ENCODE assay signal across 9 cellular contexts in genomic region chr9:107172160-107172978, GRCh38.
DNase-seq lines count a peak whose midpoint lies in the region; ATAC-seq, FAIRE-seq and TF ChIP-seq lines count a peak whose summit lies in the region.
"Had no signal": no experiment of that assay in that cellular context is flagged by ENCODE, and none has a peak within 500 bp of the region (broad histone marks: within the 10 kb centered on the region; RNA-seq: fewer than 3 reads in every experiment).

No MANE protein-coding gene starts in this region.

- H3K27me3 ChIP-seq in GM06990 (replicated peaks; ENCODE audit: control insufficient read depth, insufficient read depth, low read length) = no peaks in the 10 kb centered on the region; the same call in 1 of the 2 replicates
- no peaks in the 10 kb centered on the region for H3K27me3 ChIP-seq in pancreas

- DNase-seq in GM06990 (ENCODE audit: extremely low read depth, insufficient read length) = no peak
- DNase-seq in H54 (ENCODE audit: insufficient read length, low spot score) = peak; percentile 60
- DNase-seq in LHCN-M2 (ENCODE audit: low read depth) = peak; percentile 76
- peak; percentile 74 for DNase-seq in RPMI7951 (ENCODE audit: low read depth)
- peak; percentile 79 for DNase-seq in activated effector memory CD4-positive, alpha-beta T cell treated with anti-CD3 and anti-CD28 coated beads, Interleukin-2, amount 50 U/mL, for 16 hours
- peak; percentile 5 to 57 for DNase-seq in frontal cortex (ENCODE audit: low spot score in 2 of 2)
- peak; percentile 42 to 81 (median 58) for DNase-seq in pancreas
- DNase-seq in urothelium cell line (ENCODE audit: low spot score) = peak; percentile 62

- H3K4me1 ChIP-seq in pancreas = no peaks in the 10 kb centered on the region

- H3K9me3 ChIP-seq in pancreas = no peaks in the 10 kb centered on the region

- intact Hi-C loops in pancreas (cut with DNase I) = no loop called here

- H3K27ac ChIP-seq in pancreas = no peak overlapping the region
- H3K27ac ChIP-seq: skin epidermis had no signal

- TF ChIP-seq CTCF in GM06990 (IDR thresholded peaks at IDR 0.05; ENCODE audit: insufficient read depth, low read length, poor library complexity, severe bottlenecking) (peak; percentile 85), pancreas (IDR thresholded peaks at IDR 0.05) (peak; percentile 63 to 90 (median 86))

- WGBS in pancreas, 2 donors = 47 to 52% methylated on average over 4 of the region's 4 CpGs

- no peaks in the 10 kb centered on the region for H3K36me3 ChIP-seq in GM06990 (ENCODE audit: control insufficient read depth, insufficient read depth, low read length)
- no peaks in the 10 kb centered on the region for H3K36me3 ChIP-seq in pancreas

- ATAC-seq in pancreas = peak; percentile 89 to 94 (median 93)

- H3K4me3 ChIP-seq in GM06990 (replicated peaks; ENCODE audit: low read depth, low read length) (no peak overlapping the region), pancreas (no peak overlapping the region)
- H3K4me3 ChIP-seq: skin epidermis had no signal

- TF ChIP-seq POLR2A in H54 (IDR thresholded peaks at IDR 0.05; ENCODE audit: low read depth, low read length) = no peak

- FAIRE-seq in H54 (lab: Jason Lieb, UNC) (peak; percentile 97), frontal cortex (lab: Jason Lieb, UNC) (peak; percentile 37), pancreas (lab: Jason Lieb, UNC) (peak; percentile 78), urothelium cell line (lab: Jason Lieb, UNC) (no peak)
